1 cellular context compared by ENCODE assay signal in genomic region chr19:13099073-13099999, GRCh38.
TF ChIP-seq lines count a peak whose summit lies in the region.

No MANE protein-coding gene starts in this region.

TF ChIP-seq in IMR-90, 13 proteins besides CTCF, POLR2A, EP300 and RAD21:
- no peak for TF ChIP-seq MAFK (IDR thresholded peaks at IDR 0.05; ENCODE audit: low read depth, low read length)
- TF ChIP-seq USF2 (IDR thresholded peaks at IDR 0.05; ENCODE audit: low read depth, low read length), result no peak
- no peak for TF ChIP-seq ELK1 (IDR thresholded peaks at IDR 0.05; ENCODE audit: borderline replicate concordance, low read depth, low read length)
- no peak for TF ChIP-seq NFE2L2 (IDR thresholded peaks at IDR 0.05; ENCODE audit: low read depth, low read length)
- TF ChIP-seq CHD1 (IDR thresholded peaks at IDR 0.05; ENCODE audit: low read depth, low read length), result no peak
- TF ChIP-seq RCOR1 (IDR thresholded peaks at IDR 0.05; ENCODE audit: insufficient replicate concordance, low read length), result no peak
- TF ChIP-seq MXI1 (IDR thresholded peaks at IDR 0.05; ENCODE audit: borderline replicate concordance, low read depth, low read length), result no peak
- no peak for TF ChIP-seq BHLHE40 (IDR thresholded peaks at IDR 0.05; ENCODE audit: low read depth, low read length)
- TF ChIP-seq FOS (IDR thresholded peaks at IDR 0.05; ENCODE audit: low read depth, low read length), result no peak
- no peak for TF ChIP-seq RFX5 (IDR thresholded peaks at IDR 0.05; ENCODE audit: low read depth, low read length)
- TF ChIP-seq MAZ (IDR thresholded peaks at IDR 0.05; ENCODE audit: borderline replicate concordance, low read depth, low read length), result no peak
- TF ChIP-seq CEBPB (IDR thresholded peaks at IDR 0.05; ENCODE audit: low read depth, low read length), result no peak
- TF ChIP-seq SMC3 (IDR thresholded peaks at IDR 0.05; ENCODE audit: low read depth, low read length), result no peak
